ENCODE assay signal across 14 cellular contexts in genomic region chr5:65334077-65334476, GRCh38.
DNase-seq lines count a peak whose midpoint lies in the region; ATAC-seq, FAIRE-seq and TF ChIP-seq lines count a peak whose summit lies in the region.
"Had no signal": no experiment of that assay in that cellular context is flagged by ENCODE, and none has a peak within 500 bp of the region (broad histone marks: within the 10 kb centered on the region; RNA-seq: fewer than 3 reads in every experiment).

No MANE protein-coding gene starts in this region.

- TF ChIP-seq CTCF in HEK293 (tag by site-specific recombination; IDR thresholded peaks at IDR 0.05), result no peak
- TF ChIP-seq CTCF in RWPE1 (conservative IDR thresholded peaks at IDR 0.05; ENCODE audit: low read depth), result no peak
- no peak for TF ChIP-seq CTCF in pancreas (IDR thresholded peaks at IDR 0.05)
- TF ChIP-seq CTCF in endodermal cell (conservative IDR thresholded peaks at IDR 0.05), result no peak

- H3K4me1 Mint-ChIP-seq in endodermal cell, result peaks cover 8% of the 10 kb centered on the region

- POLR2A ChIA-PET in HEK293 (lab: Yijun Ruan, JAX) (no interaction called here), RWPE1 (lab: Yijun Ruan, JAX; ENCODE audit: low non-redundant PET) (no interaction called here)

- H3K9me3 Mint-ChIP-seq in endodermal cell, result no peaks in the 10 kb centered on the region
- H3K9me3 Mint-ChIP-seq: activated T-cell treated with anti-CD3 and anti-CD28 coated beads, Interleukin-2, amount 50 U/mL, for 24 hours; CD4-positive, alpha-beta T cell had no signal

- H3K4me3 ChIP-seq in HEK293 (ENCODE audit: low read depth, low read length), result no peak overlapping the region
- peak overlapping the region in 1 of 4 donors; percentile 11 for H3K4me3 ChIP-seq in pancreas
- H3K4me3 ChIP-seq in endodermal cell (ENCODE audit: low read length), result no peak overlapping the region
- H3K4me3 ChIP-seq: Peyer's patch had no signal

- peak; percentile 86 for DNase-seq in NCI-H2029 treated with DMSO at 0.1 percent for 48 hours (lab: John Stamatoyannopoulos, UW)
- DNase-seq in RWPE1 (ENCODE audit: low spot score), result peak; percentile 30
- DNase-seq in pancreas, result peak; percentile 35 to 57 (median 48)
- no peak for DNase-seq in endodermal cell
- DNase-seq in mucosa of gallbladder (ENCODE audit: low spot score), result no peak
- DNase-seq: activated T-cell treated with anti-CD3 and anti-CD28 coated beads, Interleukin-2, amount 50 U/mL, for 24 hours; CD4-positive, alpha-beta T cell; Peyer's patch had no signal

- H3K27ac Mint-ChIP-seq in endodermal cell, result no peak overlapping the region
- H3K27ac Mint-ChIP-seq: activated T-cell treated with anti-CD3 and anti-CD28 coated beads, Interleukin-2, amount 50 U/mL, for 24 hours; CD4-positive, alpha-beta T cell had no signal

- ATAC-seq in pancreas (peak; percentile 58 to 84 (median 78)), HG03378 (IDR thresholded peaks at IDR 0.05; ENCODE audit: unreplicated experiment) (no peak), HG03039 (IDR thresholded peaks at IDR 0.05; ENCODE audit: unreplicated experiment) (no peak)
- ATAC-seq: HCT116 had no signal

- intact Hi-C loops in pancreas (cut with DNase I), result no loop called here

- H3K9me3 ChIP-seq in HEK293 (ENCODE audit: control insufficient read depth, insufficient read depth, low read depth, low read length), result no peaks in the 10 kb centered on the region
- no peaks in the 10 kb centered on the region for H3K9me3 ChIP-seq in pancreas
- H3K9me3 ChIP-seq in endodermal cell (ENCODE audit: control insufficient read depth, low read length), result no peaks in the 10 kb centered on the region
- H3K9me3 ChIP-seq: Peyer's patch had no signal

- H3K27me3 ChIP-seq in pancreas (no peaks in the 10 kb centered on the region), endodermal cell (ENCODE audit: control insufficient read depth, insufficient read depth, low read length, poor library complexity, severe bottlenecking) (no peaks in the 10 kb centered on the region)
- H3K27me3 ChIP-seq: Peyer's patch had no signal

- WGBS in pancreas, 2 donors, result 13 to 16% methylated on average over 4 of the region's 4 CpGs
- WGBS in endodermal cell (ENCODE audit: insufficient coverage in 1 of 2, insufficient read length in 1 of 2), 2 experiments, result 93 to 100% methylated on average over 3 to 4 of the region's 4 CpGs

- FAIRE-seq in pancreas (lab: Jason Lieb, UNC), result no peak

- H3K36me3 ChIP-seq in HEK293 (ENCODE audit: control insufficient read depth in 2 of 2, insufficient read depth in 1 of 2, low read length in 2 of 2) (no peaks in the 10 kb centered on the region), pancreas (no peaks in the 10 kb centered on the region), endodermal cell (ENCODE audit: control insufficient read depth, insufficient read depth, low read length) (no peaks in the 10 kb centered on the region)
- H3K36me3 ChIP-seq: Peyer's patch had no signal

- no peak overlapping the region for H3K27ac ChIP-seq in HEK293 (ENCODE audit: extremely low read depth, low read depth, low read length)
- no peak overlapping the region for H3K27ac ChIP-seq in RWPE1
- no peak overlapping the region for H3K27ac ChIP-seq in pancreas
- no peak overlapping the region for H3K27ac ChIP-seq in endodermal cell (ENCODE audit: low read depth, low read length)
- H3K27ac ChIP-seq: Peyer's patch, VCaP had no signal

- no peak overlapping the region for H3K4me3 Mint-ChIP-seq in endodermal cell
- H3K4me3 Mint-ChIP-seq: activated T-cell treated with anti-CD3 and anti-CD28 coated beads, Interleukin-2, amount 50 U/mL, for 24 hours; brain; CD4-positive, alpha-beta T cell had no signal

- CTCF ChIA-PET in HEK293 (lab: Yijun Ruan, JAX), result no interaction called here
- CTCF ChIA-PET in RWPE1 (lab: Yijun Ruan, JAX), result no interaction called here

- H3K9ac ChIP-seq in endodermal cell (ENCODE audit: extremely low read depth, low read length, poor library complexity, severe bottlenecking), result no peak overlapping the region

- no peaks in the 10 kb centered on the region for H3K36me3 Mint-ChIP-seq in endodermal cell (ENCODE audit: low read depth)

- H3K27me3 Mint-ChIP-seq in endodermal cell (ENCODE audit: insufficient read depth), result no peaks in the 10 kb centered on the region
- H3K27me3 Mint-ChIP-seq: activated T-cell treated with anti-CD3 and anti-CD28 coated beads, Interleukin-2, amount 50 U/mL, for 24 hours; brain; CD4-positive, alpha-beta T cell had no signal

- peaks cover 7% of the 10 kb centered on the region; the same call in 1 of the 2 replicates for H3K4me1 ChIP-seq in HEK293 (ENCODE audit: control insufficient read depth, insufficient read depth, low read length)
- H3K4me1 ChIP-seq in pancreas, result no peaks in the 10 kb centered on the region
- H3K4me1 ChIP-seq in endodermal cell (ENCODE audit: control insufficient read depth, insufficient read depth, low read length), result no peaks in the 10 kb centered on the region
- H3K4me1 ChIP-seq: Peyer's patch had no signal

TF ChIP-seq in HEK293, 187 proteins besides CTCF, POLR2A, EP300 and RAD21 (continues in another document):
- TF ChIP-seq SP2 (tag by site-specific recombination; IDR thresholded peaks at IDR 0.05), result no peak
- TF ChIP-seq ZNF341 (tag by site-specific recombination; IDR thresholded peaks at IDR 0.05; ENCODE audit: low read depth), result no peak
- peak; percentile 19; the same call in 1 of the 2 replicates for TF ChIP-seq ZNF366 (tag by site-specific recombination; conservative IDR thresholded peaks at IDR 0.05)
- no peak for TF ChIP-seq ZNF558 (tag by site-specific recombination; IDR thresholded peaks at IDR 0.05)
- TF ChIP-seq ZSCAN23 (tag by site-specific recombination; IDR thresholded peaks at IDR 0.05), result no peak
- TF ChIP-seq ZBTB17 (tag by site-specific recombination; IDR thresholded peaks at IDR 0.05), result peak; percentile 42; the same call in 1 of the 2 replicates
- TF ChIP-seq ZNF670 (tag by site-specific recombination; IDR thresholded peaks at IDR 0.05; ENCODE audit: low read depth), result no peak
- no peak for TF ChIP-seq ZNF785 (tag by site-specific recombination; IDR thresholded peaks at IDR 0.05)
- TF ChIP-seq ZNF211 (tag by site-specific recombination; IDR thresholded peaks at IDR 0.05; ENCODE audit: low read depth), result no peak
- TF ChIP-seq TCF7L2 (IDR thresholded peaks at IDR 0.05; ENCODE audit: borderline replicate concordance, low read depth, low read length), result no peak
- TF ChIP-seq ZNF76 (tag by site-specific recombination; IDR thresholded peaks at IDR 0.05; ENCODE audit: borderline replicate concordance, low read depth), result no peak
- no peak for TF ChIP-seq ZNF132 (tag by site-specific recombination; IDR thresholded peaks at IDR 0.05; ENCODE audit: borderline replicate concordance)
- no peak for TF ChIP-seq ZNF692 (tag by site-specific recombination; IDR thresholded peaks at IDR 0.05)
- TF ChIP-seq MYNN (tag by site-specific recombination; IDR thresholded peaks at IDR 0.05; ENCODE audit: borderline replicate concordance), result no peak
- no peak for TF ChIP-seq MZF1 (tag by site-specific recombination; IDR thresholded peaks at IDR 0.05; ENCODE audit: borderline replicate concordance)
- TF ChIP-seq PRDM1 (tag by site-specific recombination; IDR thresholded peaks at IDR 0.05), result peak; percentile 54
- peak; percentile 25; the same call in 1 of the 2 replicates for TF ChIP-seq ZIC2 (tag by site-specific recombination; IDR thresholded peaks at IDR 0.05)
- TF ChIP-seq ZNF184 (tag by site-specific recombination; IDR thresholded peaks at IDR 0.05), result 0 out of 2 replicates have a peak, but pooled peaks have one; percentile 33
- peak; percentile 77 for TF ChIP-seq PRDM6 (tag by site-specific recombination; IDR thresholded peaks at IDR 0.05)
- no peak for TF ChIP-seq ZNF48 (tag by site-specific recombination; IDR thresholded peaks at IDR 0.05)
- no peak for TF ChIP-seq KLF1 (tag by site-specific recombination; IDR thresholded peaks at IDR 0.05)

Comparison
In these comparisons a context has a peak if more than half of its experiments do, and no peak if none do; other contexts are left out.
1. DNase-seq: peak in NCI-H2029 treated with DMSO at 0.1 percent for 48 hours (single experiment), RWPE1 (single experiment) and pancreas (6 of 6); none in endodermal cell (single experiment) and mucosa of gallbladder (single experiment).
2. ATAC-seq: peak in pancreas (4 of 4); none in HG03378 (single experiment) and HG03039 (single experiment).